Comparison of ENCODE assay signal across 8 cellular contexts in the genomic region with DNA sequence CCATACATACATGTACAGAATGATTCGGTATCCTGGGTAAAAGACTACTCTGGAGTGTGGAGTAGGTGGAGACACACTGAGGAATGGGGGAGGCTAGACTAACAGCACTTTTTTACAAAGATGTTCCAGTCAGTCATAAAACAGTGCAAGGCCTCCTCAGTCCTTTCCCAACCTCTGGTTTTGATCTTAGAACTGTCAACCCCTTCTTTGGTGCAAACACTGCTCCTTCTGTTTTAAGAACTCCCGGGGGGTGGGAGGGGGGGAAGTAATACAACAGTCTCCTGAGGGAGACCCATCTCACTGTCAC. TPM values are rescaled to one million over a fixed set of nuclear protein-coding genes. Genes with fewer than 3 reads are reported as not detected.
DNase-seq lines count a peak whose midpoint lies in the region; ATAC-seq and TF ChIP-seq lines count a peak whose summit lies in the region.

No MANE protein-coding gene starts in this region.

- no peaks in the 10 kb centered on the region for H3K9me3 ChIP-seq in CD4-positive, CD25-positive, alpha-beta regulatory T cell (ENCODE audit: control insufficient read depth in 2 of 2, low read length in 2 of 2)
- H3K9me3 ChIP-seq in OCI-LY3 (ENCODE audit: insufficient read depth, low read length) (no peaks in the 10 kb centered on the region), endocrine pancreas (ENCODE audit: control insufficient read depth, low read length) (no peaks in the 10 kb centered on the region), neural progenitor cell (ENCODE audit: low read depth) (no peaks in the 10 kb centered on the region)

- H3K36me3 Mint-ChIP-seq in CD4-positive, CD25-positive, alpha-beta regulatory T cell, result no peaks in the 10 kb centered on the region
- peaks cover 10% of the 10 kb centered on the region for H3K36me3 Mint-ChIP-seq in neural progenitor cell

- H3K9ac ChIP-seq in OCI-LY3 (ENCODE audit: low read length) (peak overlapping the region; percentile 73; the same call in 1 of the 2 replicates), endocrine pancreas (ENCODE audit: control insufficient read depth, insufficient read depth, low read length) (no peak overlapping the region), neural progenitor cell (no peak overlapping the region)

- peaks cover 27% of the 10 kb centered on the region for H3F3A ChIP-seq in neural progenitor cell (ENCODE audit: low read depth)

- H3K4me3 Mint-ChIP-seq in CD4-positive, CD25-positive, alpha-beta regulatory T cell, result peak overlapping the region; percentile 84 to 97 (median 94)
- H3K4me3 Mint-ChIP-seq in neural progenitor cell, result peak overlapping the region; percentile 90

- no peaks in the 10 kb centered on the region for H3K36me3 ChIP-seq in CD4-positive, CD25-positive, alpha-beta regulatory T cell (ENCODE audit: control insufficient read depth, insufficient read depth, low read length)
- no peaks in the 10 kb centered on the region for H3K36me3 ChIP-seq in OCI-LY3 (replicated peaks; ENCODE audit: low read depth, low read length)
- H3K36me3 ChIP-seq in endocrine pancreas (ENCODE audit: control insufficient read depth, insufficient read depth, low read length), result no peaks in the 10 kb centered on the region
- no peaks in the 10 kb centered on the region for H3K36me3 ChIP-seq in neural progenitor cell

- ATAC-seq in CD4-positive, CD25-positive, alpha-beta regulatory T cell (ENCODE audit: low read depth in 2 of 2), result no peak
- ATAC-seq in GM21528 (IDR thresholded peaks at IDR 0.05; ENCODE audit: low FRiP score, unreplicated experiment), result no peak

- H3K27me3 Mint-ChIP-seq in CD4-positive, CD25-positive, alpha-beta regulatory T cell, result peaks cover 9% of the 10 kb centered on the region
- peaks cover 4% of the 10 kb centered on the region for H3K27me3 Mint-ChIP-seq in neural progenitor cell (ENCODE audit: insufficient read depth, low read depth)

- H3K4me1 ChIP-seq in CD4-positive, CD25-positive, alpha-beta regulatory T cell (ENCODE audit: control insufficient read depth, insufficient read depth, low read length, poor library complexity, severe bottlenecking), result peaks cover 26% of the 10 kb centered on the region
- H3K4me1 ChIP-seq in OCI-LY3 (ENCODE audit: low read length) (peaks cover 9% of the 10 kb centered on the region), endocrine pancreas (ENCODE audit: control insufficient read depth, insufficient read depth, low read length) (peaks cover 5% of the 10 kb centered on the region), neural progenitor cell (peaks cover 27% of the 10 kb centered on the region)

- H4K20me1 ChIP-seq in OCI-LY3 (ENCODE audit: insufficient read depth, low read length) (no peaks in the 10 kb centered on the region), neural progenitor cell (ENCODE audit: low read depth) (no peaks in the 10 kb centered on the region)

- no peak for DNase-seq in CD4-positive, CD25-positive, alpha-beta regulatory T cell
- DNase-seq in neural progenitor cell (ENCODE audit: low spot score), result no peak
- DNase-seq in LoVo (ENCODE audit: low spot score), result no peak
- no peak for DNase-seq in UCSD-AML1 (lab: John Stamatoyannopoulos, UW; ENCODE audit: unreplicated experiment)
- DNase-seq in stimulated activated CD8-positive, alpha-beta memory T cell treated with anti-CD3 and anti-CD28 coated beads, Interleukin-4, amount 100 ng/mL, for 48 hours, result no peak

- no peak for TF ChIP-seq CTCF in OCI-LY3 (IDR thresholded peaks at IDR 0.05; ENCODE audit: low read depth, low read length)
- TF ChIP-seq CTCF in neural progenitor cell (IDR thresholded peaks at IDR 0.05), result no peak

- H3K4me3 ChIP-seq in CD4-positive, CD25-positive, alpha-beta regulatory T cell (ENCODE audit: low read depth, low read length), result peak overlapping the region; percentile 87
- peak overlapping the region; percentile 96 for H3K4me3 ChIP-seq in OCI-LY3 (ENCODE audit: low read length)
- H3K4me3 ChIP-seq in endocrine pancreas (ENCODE audit: control insufficient read depth, insufficient read depth, low read length), result peak overlapping the region; percentile 67
- H3K4me3 ChIP-seq in neural progenitor cell, result peak overlapping the region; percentile 63

- H3K4me2 ChIP-seq in OCI-LY3 (ENCODE audit: low read length), result peak overlapping the region; percentile 99
- H3K4me2 ChIP-seq in neural progenitor cell, result peak overlapping the region; percentile 84

- H3K9me3 Mint-ChIP-seq in CD4-positive, CD25-positive, alpha-beta regulatory T cell, result no peaks in the 10 kb centered on the region
- no peaks in the 10 kb centered on the region for H3K9me3 Mint-ChIP-seq in neural progenitor cell

- peak overlapping the region; percentile 97 to 98 (median 97) for H3K27ac Mint-ChIP-seq in CD4-positive, CD25-positive, alpha-beta regulatory T cell
- peak overlapping the region; percentile 97 for H3K27ac Mint-ChIP-seq in neural progenitor cell

- peak overlapping the region; percentile 75 for H3K27ac ChIP-seq in CD4-positive, CD25-positive, alpha-beta regulatory T cell (ENCODE audit: insufficient read depth, low read length, poor library complexity, severe bottlenecking)
- H3K27ac ChIP-seq in OCI-LY3 (ENCODE audit: low read length) (no peak overlapping the region), neural progenitor cell (peak overlapping the region; percentile 72)

- peaks cover 0 to 40% (median 30%) of the 10 kb centered on the region in 4 donors for H3K4me1 Mint-ChIP-seq in CD4-positive, CD25-positive, alpha-beta regulatory T cell
- peaks cover 67% of the 10 kb centered on the region for H3K4me1 Mint-ChIP-seq in neural progenitor cell

- H2AFZ ChIP-seq in OCI-LY3 (ENCODE audit: low read depth, low read length) (no peak overlapping the region), neural progenitor cell (replicated peaks) (peak overlapping the region; percentile 52)

- H3K79me2 ChIP-seq in OCI-LY3 (ENCODE audit: low read length) (no peaks in the 10 kb centered on the region), neural progenitor cell (ENCODE audit: low read depth) (no peaks in the 10 kb centered on the region)

- no peaks in the 10 kb centered on the region for H3K27me3 ChIP-seq in CD4-positive, CD25-positive, alpha-beta regulatory T cell (ENCODE audit: control insufficient read depth, insufficient read depth, low read length)
- peaks cover 14% of the 10 kb centered on the region for H3K27me3 ChIP-seq in OCI-LY3 (ENCODE audit: low read depth, low read length)
- H3K27me3 ChIP-seq in endocrine pancreas (ENCODE audit: control insufficient read depth, insufficient read depth, low read length), result no peaks in the 10 kb centered on the region
- H3K27me3 ChIP-seq in neural progenitor cell, result peaks cover 14% of the 10 kb centered on the region

RNA-seq across cellular contexts. Expression of a gene that starts 7.5 kb away (rescaled TPM):
- 1.7 TPM for total RNA-seq in CD4-positive, CD25-positive, alpha-beta regulatory T cell
- under 1 TPM in 3 of 4 donors, not detected in 1; 0.01 to 0.16 (median 0.03) TPM for polyA plus RNA-seq in CD4-positive, CD25-positive, alpha-beta regulatory T cell
- total RNA-seq in neural progenitor cell (ENCODE audit: low replicate concordance), result 4.0 and 8.2 TPM in 2 replicates

RNA-seq across cellular contexts. Expression of a gene that starts 16.9 kb away (rescaled TPM):
- total RNA-seq in CD4-positive, CD25-positive, alpha-beta regulatory T cell, result 42.1 TPM
- polyA plus RNA-seq in CD4-positive, CD25-positive, alpha-beta regulatory T cell, result 1 to 10 TPM; 3.9 to 7.9 (median 6.0) TPM
- total RNA-seq in neural progenitor cell (ENCODE audit: low replicate concordance), result 66.5 and 73.5 TPM in 2 replicates
